Comparison of ENCODE assay signal across 1 cellular context in the genomic region with DNA sequence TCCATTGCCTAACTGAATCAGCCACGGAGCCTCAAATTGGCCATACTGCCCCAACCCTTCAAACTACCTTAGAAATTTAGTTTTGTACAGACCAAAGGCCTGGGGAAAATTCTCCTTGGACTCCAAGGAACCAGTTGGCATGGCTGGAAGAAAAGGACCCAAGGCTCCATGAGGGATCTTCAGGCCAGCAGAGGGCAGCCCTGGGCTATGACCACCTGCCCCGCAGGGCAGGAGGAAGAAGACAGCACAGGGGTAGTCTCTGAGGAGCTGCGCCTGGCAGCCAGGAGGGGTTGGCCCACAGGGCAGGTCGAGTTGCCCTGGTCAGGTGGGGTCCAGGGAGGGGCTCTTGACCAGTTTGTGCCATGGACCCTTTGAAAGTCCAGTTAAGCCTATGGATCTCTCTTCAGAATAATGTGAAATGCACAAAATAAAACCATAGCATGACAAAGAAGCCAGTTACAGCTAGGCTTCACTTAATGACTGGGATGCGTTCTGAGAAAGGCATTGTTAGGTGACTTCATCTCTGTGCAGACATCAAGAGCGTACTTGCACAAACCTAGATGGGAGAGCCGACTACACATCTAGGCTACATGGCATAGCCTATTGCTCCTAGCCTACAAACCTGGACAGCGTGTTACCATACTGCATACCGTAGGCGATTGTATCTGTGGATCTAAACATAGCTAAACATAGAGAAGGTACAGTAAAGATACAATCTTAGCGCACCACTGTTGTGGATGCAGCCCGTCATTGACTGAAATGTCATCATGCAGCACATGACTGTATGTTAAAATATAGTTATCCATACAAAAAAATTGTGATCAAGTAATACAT.
TF ChIP-seq lines count a peak whose summit lies in the region.

No MANE protein-coding gene starts in this region.

TF ChIP-seq in GM23338, 12 proteins besides CTCF, POLR2A, EP300 and RAD21 (continued from another document):
- TF ChIP-seq, protein P1, sequence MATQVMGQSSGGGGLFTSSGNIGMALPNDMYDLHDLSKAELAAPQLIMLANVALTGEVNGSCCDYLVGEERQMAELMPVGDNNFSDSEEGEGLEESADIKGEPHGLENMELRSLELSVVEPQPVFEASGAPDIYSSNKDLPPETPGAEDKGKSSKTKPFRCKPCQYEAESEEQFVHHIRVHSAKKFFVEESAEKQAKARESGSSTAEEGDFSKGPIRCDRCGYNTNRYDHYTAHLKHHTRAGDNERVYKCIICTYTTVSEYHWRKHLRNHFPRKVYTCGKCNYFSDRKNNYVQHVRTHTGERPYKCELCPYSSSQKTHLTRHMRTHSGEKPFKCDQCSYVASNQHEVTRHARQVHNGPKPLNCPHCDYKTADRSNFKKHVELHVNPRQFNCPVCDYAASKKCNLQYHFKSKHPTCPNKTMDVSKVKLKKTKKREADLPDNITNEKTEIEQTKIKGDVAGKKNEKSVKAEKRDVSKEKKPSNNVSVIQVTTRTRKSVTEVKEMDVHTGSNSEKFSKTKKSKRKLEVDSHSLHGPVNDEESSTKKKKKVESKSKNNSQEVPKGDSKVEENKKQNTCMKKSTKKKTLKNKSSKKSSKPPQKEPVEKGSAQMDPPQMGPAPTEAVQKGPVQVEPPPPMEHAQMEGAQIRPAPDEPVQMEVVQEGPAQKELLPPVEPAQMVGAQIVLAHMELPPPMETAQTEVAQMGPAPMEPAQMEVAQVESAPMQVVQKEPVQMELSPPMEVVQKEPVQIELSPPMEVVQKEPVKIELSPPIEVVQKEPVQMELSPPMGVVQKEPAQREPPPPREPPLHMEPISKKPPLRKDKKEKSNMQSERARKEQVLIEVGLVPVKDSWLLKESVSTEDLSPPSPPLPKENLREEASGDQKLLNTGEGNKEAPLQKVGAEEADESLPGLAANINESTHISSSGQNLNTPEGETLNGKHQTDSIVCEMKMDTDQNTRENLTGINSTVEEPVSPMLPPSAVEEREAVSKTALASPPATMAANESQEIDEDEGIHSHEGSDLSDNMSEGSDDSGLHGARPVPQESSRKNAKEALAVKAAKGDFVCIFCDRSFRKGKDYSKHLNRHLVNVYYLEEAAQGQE (IDR thresholded peaks at IDR 0.05; ENCODE audit: unreplicated experiment): no peak
- no peak for TF ChIP-seq NANOG (IDR thresholded peaks at IDR 0.05; ENCODE audit: borderline replicate concordance)
- TF ChIP-seq ZNF114 (CRISPR knock-in tag; IDR thresholded peaks at IDR 0.05): no peak
- TF ChIP-seq CREB1 (CRISPR knock-in tag; IDR thresholded peaks at IDR 0.05; ENCODE audit: low read depth): no peak
- TF ChIP-seq JUNB (IDR thresholded peaks at IDR 0.05; ENCODE audit: unreplicated experiment): no peak
- no peak for TF ChIP-seq EZH2 (IDR thresholded peaks at IDR 0.05; ENCODE audit: low read depth, unreplicated experiment)
